ENCODE assay signal across 8 cellular contexts in genomic region chr7:44375236-44375699, GRCh38. TPM values are rescaled to one million over a fixed set of nuclear protein-coding genes. Genes with fewer than 3 reads are reported as not detected.
DNase-seq lines count a peak whose midpoint lies in the region; ATAC-seq and TF ChIP-seq lines count a peak whose summit lies in the region.
"Had no signal": no experiment of that assay in that cellular context is flagged by ENCODE, and none has a peak within 500 bp of the region (broad histone marks: within the 10 kb centered on the region; RNA-seq: fewer than 3 reads in every experiment).

No MANE protein-coding gene starts in this region.

- no peak overlapping the region for H3K4me3 Mint-ChIP-seq in endodermal cell
- no peak overlapping the region for H3K4me3 Mint-ChIP-seq in neural progenitor cell

- H3K79me2 ChIP-seq in neural progenitor cell (ENCODE audit: low read depth) (no peaks in the 10 kb centered on the region), GM23248 (ENCODE audit: insufficient read depth) (no peaks in the 10 kb centered on the region)

- H3K27ac ChIP-seq in endodermal cell (ENCODE audit: low read depth, low read length) (no peak overlapping the region), neural progenitor cell (no peak overlapping the region), GM23248 (no peak overlapping the region), suprapubic skin (no peak overlapping the region)

- TF ChIP-seq POLR2A in suprapubic skin (IDR thresholded peaks at IDR 0.05) = no peak

- H3K27me3 ChIP-seq in endodermal cell (ENCODE audit: control insufficient read depth, insufficient read depth, low read length, poor library complexity, severe bottlenecking) (peaks cover 4% of the 10 kb centered on the region), neural progenitor cell (peaks cover 14% of the 10 kb centered on the region), GM23248 (replicated peaks; ENCODE audit: insufficient read depth) (no peaks in the 10 kb centered on the region), suprapubic skin (no peaks in the 10 kb centered on the region)

- no peak for TF ChIP-seq EP300 in suprapubic skin (IDR thresholded peaks at IDR 0.05)

- H3K4me3 ChIP-seq in GM12864 (ENCODE audit: low read depth, low read length) (no peak overlapping the region), endodermal cell (ENCODE audit: low read length) (no peak overlapping the region), neural progenitor cell (no peak overlapping the region), GM23248 (no peak overlapping the region), suprapubic skin (no peak overlapping the region)

- no peaks in the 10 kb centered on the region for H3K9me2 ChIP-seq in GM23248 (ENCODE audit: insufficient read depth)

- H3K4me1 Mint-ChIP-seq in endodermal cell = peaks cover 5% of the 10 kb centered on the region
- no peaks in the 10 kb centered on the region for H3K4me1 Mint-ChIP-seq in neural progenitor cell

- no peaks in the 10 kb centered on the region for H3K9me3 Mint-ChIP-seq in endodermal cell
- no peaks in the 10 kb centered on the region for H3K9me3 Mint-ChIP-seq in neural progenitor cell

- H4K20me1 ChIP-seq in neural progenitor cell (ENCODE audit: low read depth) = no peaks in the 10 kb centered on the region
- H4K20me1 ChIP-seq in GM23248 (ENCODE audit: insufficient read depth) = no peaks in the 10 kb centered on the region

- H3K4me1 ChIP-seq in endodermal cell (ENCODE audit: control insufficient read depth, insufficient read depth, low read length) = no peaks in the 10 kb centered on the region
- no peaks in the 10 kb centered on the region for H3K4me1 ChIP-seq in neural progenitor cell
- H3K4me1 ChIP-seq in GM23248 (ENCODE audit: insufficient read depth) = peaks cover 41% of the 10 kb centered on the region
- H3K4me1 ChIP-seq in suprapubic skin = no peaks in the 10 kb centered on the region

- DNase-seq in GM12864 (ENCODE audit: low read depth) = no peak
- peak; percentile 7 for DNase-seq in NCI-H1092 (lab: John Stamatoyannopoulos, UW)
- DNase-seq in endodermal cell = peak; percentile 87
- DNase-seq in neural progenitor cell (ENCODE audit: low spot score) = peak; percentile 53
- DNase-seq in GM23248 = no peak
- no peak for DNase-seq in suprapubic skin (ENCODE audit: low spot score in 2 of 2)
- DNase-seq: cerebellar nuclear complex had no signal

- no peak overlapping the region for H3K9ac ChIP-seq in endodermal cell (ENCODE audit: extremely low read depth, low read length, poor library complexity, severe bottlenecking)
- H3K9ac ChIP-seq in neural progenitor cell = no peak overlapping the region
- no peak overlapping the region for H3K9ac ChIP-seq in GM23248

- H3F3A ChIP-seq in neural progenitor cell (ENCODE audit: low read depth) (no peaks in the 10 kb centered on the region), GM23248 (ENCODE audit: insufficient read depth) (peaks cover 27% of the 10 kb centered on the region)

- H3K36me3 ChIP-seq in endodermal cell (ENCODE audit: control insufficient read depth, insufficient read depth, low read length) (no peaks in the 10 kb centered on the region), neural progenitor cell (no peaks in the 10 kb centered on the region), GM23248 (ENCODE audit: low read depth) (no peaks in the 10 kb centered on the region), suprapubic skin (no peaks in the 10 kb centered on the region)

- in situ Hi-C loops in GM23248 (cut with MboI) = no loop called here

- H3K36me3 Mint-ChIP-seq in endodermal cell (ENCODE audit: low read depth) = no peaks in the 10 kb centered on the region
- H3K36me3 Mint-ChIP-seq in neural progenitor cell = no peaks in the 10 kb centered on the region

- no peak overlapping the region for H2AFZ ChIP-seq in neural progenitor cell (replicated peaks)
- H2AFZ ChIP-seq in GM23248 = no peak overlapping the region

- TF ChIP-seq CTCF in GM12864 (IDR thresholded peaks at IDR 0.05; ENCODE audit: low read depth, low read length, missing control alignments) = peak; percentile 47
- TF ChIP-seq CTCF in endodermal cell (conservative IDR thresholded peaks at IDR 0.05) = peak; percentile 79
- TF ChIP-seq CTCF in neural progenitor cell (IDR thresholded peaks at IDR 0.05) = peak; percentile 58
- no peak for TF ChIP-seq CTCF in suprapubic skin (IDR thresholded peaks at IDR 0.05)

- H3K27me3 Mint-ChIP-seq in endodermal cell (ENCODE audit: insufficient read depth) (peaks cover 14% of the 10 kb centered on the region), neural progenitor cell (ENCODE audit: insufficient read depth, low read depth) (peaks cover 7% of the 10 kb centered on the region)

- H3K9me3 ChIP-seq in endodermal cell (ENCODE audit: control insufficient read depth, low read length) = no peaks in the 10 kb centered on the region
- H3K9me3 ChIP-seq in neural progenitor cell (ENCODE audit: low read depth) = no peaks in the 10 kb centered on the region
- no peaks in the 10 kb centered on the region for H3K9me3 ChIP-seq in GM23248 (ENCODE audit: low read depth)
- no peaks in the 10 kb centered on the region for H3K9me3 ChIP-seq in suprapubic skin

- 84 to 88% methylated on average over 5 to 9 of the region's 9 CpGs for WGBS in endodermal cell (ENCODE audit: insufficient coverage in 1 of 2, insufficient read length in 1 of 2), 2 experiments
- 75 to 82% methylated on average over 8 to 9 of the region's 9 CpGs for WGBS in GM23248 (ENCODE audit: low coverage in 1 of 2, low lambda C conversion rate in 2 of 2, missing lambda C conversion rate in 2 of 2), 2 experiments
- 40% methylated on average over 1 of the region's 9 CpGs for WGBS in suprapubic skin

- H3K27ac Mint-ChIP-seq in endodermal cell (no peak overlapping the region), neural progenitor cell (no peak overlapping the region)

- no peak overlapping the region for H3K4me2 ChIP-seq in neural progenitor cell
- no peak overlapping the region for H3K4me2 ChIP-seq in GM23248 (ENCODE audit: unreplicated experiment)

- no peak for ATAC-seq in HG02610 (IDR thresholded peaks at IDR 0.05; ENCODE audit: unreplicated experiment)

RNA-seq across cellular contexts. Expression of gene CAMK2B, which starts 49.9 kb away (rescaled TPM):
- total RNA-seq in endodermal cell = under 1 TPM in 1 of 2 donors, not detected in 1; 0.26 TPM
- polyA plus RNA-seq in endodermal cell (2013, experiment 1 of 2) = 0.32 TPM
- polyA plus RNA-seq in endodermal cell (2013, experiment 2 of 2) = 1.6 TPM
- 0.09 and 0.31 TPM in 2 replicates for total RNA-seq in neural progenitor cell (ENCODE audit: low replicate concordance)
- total RNA-seq in GM23248 (2014; rRNA removed; shearing (Covaris generic)) = 2.5 and 9.1 TPM in 2 replicates
- 0.78 and 0.79 TPM in 2 replicates for polyA plus RNA-seq in GM23248 (2016; fragmentation: Nextera tagmentation; extraction: Ambion mirVana)
- total RNA-seq in suprapubic skin = 1 to 10 TPM in 2 of 4 donors, under 1 TPM in 2; 0.89 to 5.1 (median 1.2) TPM

Comparison
In these comparisons a context has a peak if more than half of its experiments do, and no peak if none do; other contexts are left out.
1. DNase-seq: peak in NCI-H1092 (single experiment), endodermal cell (single experiment) and neural progenitor cell (single experiment); none in GM12864 (single experiment), GM23248 (single experiment) and suprapubic skin (0 of 2).
2. CTCF ChIP-seq: peak in GM12864 (single experiment), endodermal cell (single experiment) and neural progenitor cell (single experiment); none in suprapubic skin (0 of 2).